Comparison of ENCODE assay signal across 8 cellular contexts in the genomic region with DNA sequence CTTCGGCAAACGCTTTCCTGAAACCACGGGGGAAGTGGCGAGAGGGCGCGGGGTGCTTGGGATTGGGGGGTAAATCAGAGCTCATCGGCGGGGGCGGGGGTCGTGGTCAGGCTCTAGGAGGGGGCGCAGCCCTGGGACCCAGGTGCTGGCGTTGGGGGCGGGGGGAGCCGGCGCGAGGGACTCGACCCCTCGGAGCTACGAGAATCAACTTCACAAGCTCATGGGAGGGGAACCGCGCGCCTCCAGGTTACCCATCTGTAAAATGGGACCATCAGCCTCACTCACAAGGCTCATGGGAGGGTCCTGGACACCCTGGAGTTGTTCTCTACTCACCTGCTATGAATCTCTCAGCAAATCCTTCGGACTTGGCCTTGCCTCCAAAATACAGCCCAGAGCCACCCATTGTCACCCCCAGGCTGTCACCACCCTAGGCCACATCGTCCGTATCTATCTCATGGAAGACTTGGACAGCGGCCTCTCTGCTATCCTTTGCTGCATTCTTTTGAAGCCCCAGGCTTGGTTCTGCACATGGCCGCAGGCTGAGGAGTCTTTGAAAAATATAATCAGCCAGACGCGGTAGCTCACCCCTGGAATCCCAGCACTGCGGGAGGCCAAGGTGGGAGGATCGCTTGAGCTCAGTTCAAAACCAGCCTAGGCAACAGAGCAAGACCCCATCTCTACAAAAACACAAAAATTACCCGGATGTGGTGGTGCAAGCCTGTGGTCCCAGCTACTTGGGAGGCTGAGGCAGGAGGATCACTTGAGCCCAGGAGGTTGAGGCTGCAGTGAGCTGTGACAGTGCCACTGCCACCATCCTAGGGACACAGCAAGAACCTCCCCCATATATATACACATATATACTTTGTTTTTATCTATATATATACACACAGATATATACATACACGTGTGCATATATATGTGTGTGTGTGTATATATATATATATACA. TPM values are rescaled to one million over a fixed set of nuclear protein-coding genes. Genes with fewer than 3 reads are reported as not detected.
DNase-seq lines count a peak whose midpoint lies in the region; ATAC-seq and TF ChIP-seq lines count a peak whose summit lies in the region.

No MANE protein-coding gene starts in this region.

- H3K9me3 Mint-ChIP-seq in glutamatergic neuron (ENCODE audit: unreplicated experiment): peaks cover 9% of the 10 kb centered on the region

- peaks cover 4% of the 10 kb centered on the region for H3K36me3 ChIP-seq in H7 (replicated peaks; ENCODE audit: control insufficient read depth, insufficient read depth, low read length)

- H3K27ac Mint-ChIP-seq in glutamatergic neuron (ENCODE audit: unreplicated experiment): no peak overlapping the region

- DNase-seq in H7: peak; percentile 61
- no peak for DNase-seq in glutamatergic neuron
- no peak for DNase-seq in skeletal muscle cell (ENCODE audit: low read depth)
- no peak for DNase-seq in DMS79 treated with DMSO at 0.1 percent for 48 hours (lab: John Stamatoyannopoulos, UW)
- no peak for DNase-seq in NCI-H524 (lab: John Stamatoyannopoulos, UW)

- H3K4me3 ChIP-seq in H7 (ENCODE audit: insufficient read depth, low read depth, low read length) (peak overlapping the region; percentile 95), WI38 (ENCODE audit: low read depth, low read length) (peak overlapping the region; percentile 93), skeletal muscle cell (ENCODE audit: low read depth, low read length) (peak overlapping the region; percentile 96)

- H3K4me3 Mint-ChIP-seq in glutamatergic neuron (ENCODE audit: unreplicated experiment): peak overlapping the region; percentile 88

- ATAC-seq in GM21825 (IDR thresholded peaks at IDR 0.05; ENCODE audit: unreplicated experiment) (no peak), GM19324 (IDR thresholded peaks at IDR 0.05; ENCODE audit: low FRiP score, unreplicated experiment) (no peak)

- no peaks in the 10 kb centered on the region for H3K27me3 ChIP-seq in H7 (ENCODE audit: control insufficient read depth, insufficient read depth, low read length)

- H3K27me3 Mint-ChIP-seq in glutamatergic neuron (ENCODE audit: unreplicated experiment): peaks cover 2% of the 10 kb centered on the region

- H3K36me3 Mint-ChIP-seq in glutamatergic neuron (ENCODE audit: unreplicated experiment): no peaks in the 10 kb centered on the region

- H3K4me1 Mint-ChIP-seq in glutamatergic neuron (ENCODE audit: low read depth, unreplicated experiment): peaks cover 16% of the 10 kb centered on the region

- TF ChIP-seq CTCF in WI38 (IDR thresholded peaks at IDR 0.05; ENCODE audit: low read depth, low read length) (no peak), glutamatergic neuron (IDR thresholded peaks at IDR 0.05; ENCODE audit: partially characterized antibody, unreplicated experiment) (no peak)

RNA-seq across cellular contexts. Expression of gene RANBP3, which starts 0.9 kb away (rescaled TPM):
- total RNA-seq in H7 (2014; rRNA removed; shearing (Covaris generic)): 73.7 and 79.7 TPM in 2 replicates
- 92.1 TPM for total RNA-seq in glutamatergic neuron (ENCODE audit: unreplicated experiment)
